ENCODE assay signal across 8 cellular contexts in genomic region chr17:82985973-82986372, GRCh38.
DNase-seq lines count a peak whose midpoint lies in the region; ATAC-seq and TF ChIP-seq lines count a peak whose summit lies in the region.

No MANE protein-coding gene starts in this region.

- no peak for TF ChIP-seq POLR2A in testis (IDR thresholded peaks at IDR 0.05)

- no peak overlapping the region for H3K4me3 Mint-ChIP-seq in glutamatergic neuron (ENCODE audit: unreplicated experiment)
- H3K4me3 Mint-ChIP-seq in HFFc6, result no peak overlapping the region

- H4K20me1 ChIP-seq in BLaER1 treated with 17β-estradiol and CSF1 and Interleukin-3, amounts not matched to agents 10 nM and 100 nM, result no peaks in the 10 kb centered on the region

- H3K27ac Mint-ChIP-seq in glutamatergic neuron (ENCODE audit: unreplicated experiment) (no peak overlapping the region), HFFc6 (no peak overlapping the region)

- H3K27me3 Mint-ChIP-seq in glutamatergic neuron (ENCODE audit: unreplicated experiment), result peaks cover 1% of the 10 kb centered on the region
- no peaks in the 10 kb centered on the region for H3K27me3 Mint-ChIP-seq in HFFc6 (ENCODE audit: insufficient read depth)

- no peaks in the 10 kb centered on the region for H3K4me1 Mint-ChIP-seq in glutamatergic neuron (ENCODE audit: low read depth, unreplicated experiment)
- H3K4me1 Mint-ChIP-seq in HFFc6 (ENCODE audit: low read depth), result no peaks in the 10 kb centered on the region; the same call in 1 of the 2 replicates

- H3K27ac ChIP-seq in BLaER1 treated with 17β-estradiol and CSF1 and Interleukin-3, amounts not matched to agents 10 nM and 100 nM, result peak overlapping the region in 5 of 11 experiments; percentile 24 to 52 (median 30); a peak in 9 of 22 replicates
- H3K27ac ChIP-seq in testis, result no peak overlapping the region

- H3K36me3 Mint-ChIP-seq in glutamatergic neuron (ENCODE audit: unreplicated experiment) (peaks cover 16% of the 10 kb centered on the region), HFFc6 (ENCODE audit: low read depth) (peaks cover 16% of the 10 kb centered on the region)

- WGBS in testis, 2 donors, result 40 to 57% methylated on average over 17 of the region's 17 CpGs

- peak; percentile 93 for DNase-seq in SW480 (ENCODE audit: low spot score)
- DNase-seq in adipocyte (ENCODE audit: low read depth), result peak; percentile 25
- peak; percentile 45 for DNase-seq in mucosa of gallbladder (ENCODE audit: low spot score)
- DNase-seq in testis, result peak; percentile 15
- no peak for DNase-seq in glutamatergic neuron
- DNase-seq in HFFc6, result no peak

- peaks cover 11 to 30% (median 21%) of the 10 kb centered on the region in 11 experiments; a peak in 20 of 22 replicates for H3K9me3 ChIP-seq in BLaER1 treated with 17β-estradiol and CSF1 and Interleukin-3, amounts not matched to agents 10 nM and 100 nM (replicated peaks in 1 of 11)
- H3K9me3 ChIP-seq in adipocyte (ENCODE audit: control insufficient read depth, low read length) (no peaks in the 10 kb centered on the region), testis (no peaks in the 10 kb centered on the region)

- peaks cover 9% of the 10 kb centered on the region for H3K9me3 Mint-ChIP-seq in glutamatergic neuron (ENCODE audit: unreplicated experiment)
- no peaks in the 10 kb centered on the region for H3K9me3 Mint-ChIP-seq in HFFc6

- TF ChIP-seq CTCF in testis (IDR thresholded peaks at IDR 0.05) (no peak), glutamatergic neuron (IDR thresholded peaks at IDR 0.05; ENCODE audit: partially characterized antibody, unreplicated experiment) (no peak), HFFc6 (IDR thresholded peaks at IDR 0.05) (no peak)

- intact Hi-C loops in testis (cut with DNase I; ENCODE audit: low total_unique reads), result no loop called here

- peak overlapping the region; percentile 73 to 96 (median 88) for H3K4me2 ChIP-seq in BLaER1 treated with 17β-estradiol and CSF1 and Interleukin-3, amounts not matched to agents 10 nM and 100 nM

- peak overlapping the region in 10 of 11 experiments; percentile 10 to 60 (median 45); a peak in 15 of 22 replicates for H3K9ac ChIP-seq in BLaER1 treated with 17β-estradiol and CSF1 and Interleukin-3, amounts not matched to agents 10 nM and 100 nM
- H3K9ac ChIP-seq in adipocyte (ENCODE audit: low read length), result no peak overlapping the region

- H3K27me3 ChIP-seq in BLaER1 treated with 17β-estradiol and CSF1 and Interleukin-3, amounts not matched to agents 10 nM and 100 nM, result peaks cover 0 to 5% (median 0%) of the 10 kb centered on the region in 11 experiments; a peak in 2 of 22 replicates
- H3K27me3 ChIP-seq in adipocyte (replicated peaks; ENCODE audit: control insufficient read depth, insufficient read depth, low read length), result no peaks in the 10 kb centered on the region
- no peaks in the 10 kb centered on the region for H3K27me3 ChIP-seq in testis

- peaks cover 0 to 20% (median 0%) of the 10 kb centered on the region in 11 experiments; a peak in 6 of 22 replicates for H3K36me3 ChIP-seq in BLaER1 treated with 17β-estradiol and CSF1 and Interleukin-3, amounts not matched to agents 10 nM and 100 nM
- H3K36me3 ChIP-seq in adipocyte (ENCODE audit: control insufficient read depth, insufficient read depth, low read length, severe bottlenecking) (no peaks in the 10 kb centered on the region), testis (ENCODE audit: low read depth, missing control alignments) (no peaks in the 10 kb centered on the region)

- H3K4me1 ChIP-seq in BLaER1 treated with 17β-estradiol and CSF1 and Interleukin-3, amounts not matched to agents 10 nM and 100 nM, result peaks cover 29 to 35% (median 30%) of the 10 kb centered on the region in 10 experiments
- H3K4me1 ChIP-seq in adipocyte (ENCODE audit: control insufficient read depth, insufficient read depth, low read length) (no peaks in the 10 kb centered on the region), testis (no peaks in the 10 kb centered on the region)

- peak overlapping the region in 5 of 10 experiments; percentile 11 to 37 (median 28); a peak in 5 of 20 replicates for H3K4me3 ChIP-seq in BLaER1 treated with 17β-estradiol and CSF1 and Interleukin-3, amounts not matched to agents 10 nM and 100 nM
- H3K4me3 ChIP-seq in adipocyte (ENCODE audit: low read length), result no peak overlapping the region
- H3K4me3 ChIP-seq in testis, result no peak overlapping the region

- no peak for ATAC-seq in GM18498 (IDR thresholded peaks at IDR 0.05; ENCODE audit: unreplicated experiment)

Comparison
In these comparisons a context has a peak if more than half of its experiments do, and no peak if none do; other contexts are left out.
1. DNase-seq: peak in SW480 (single experiment), adipocyte (single experiment), mucosa of gallbladder (single experiment) and testis (single experiment); none in glutamatergic neuron (single experiment) and HFFc6 (single experiment).